In genomic region chr14:74293621-74294020, GRCh38 we compare ENCODE assay signal across 21 cellular contexts. TPM values are rescaled to one million over a fixed set of nuclear protein-coding genes. Genes with fewer than 3 reads are reported as not detected.
DNase-seq lines count a peak whose midpoint lies in the region; FAIRE-seq lines count a peak whose summit lies in the region.
"Had no signal": no experiment of that assay in that cellular context is flagged by ENCODE, and none has a peak within 500 bp of the region (broad histone marks: within the 10 kb centered on the region; RNA-seq: fewer than 3 reads in every experiment).

No MANE protein-coding gene starts in this region.

- no peaks in the 10 kb centered on the region for H3K27me3 Mint-ChIP-seq in activated T-cell treated with anti-CD3 and anti-CD28 coated beads, Interleukin-2, amount 50 U/mL, for 24 hours
- H3K27me3 Mint-ChIP-seq: CD4-positive, alpha-beta T cell; CD8-positive, alpha-beta memory T cell had no signal

- WGBS in small intestine, 3 donors: 90 to 98% (median 95%) methylated on average over 2 of the region's 2 CpGs

- no peaks in the 10 kb centered on the region for H3K27me3 ChIP-seq in small intestine (ENCODE audit: control insufficient read depth in 2 of 2, insufficient read depth in 2 of 2, low read length in 2 of 2)
- H3K27me3 ChIP-seq: BE2C; BLaER1 treated with 17β-estradiol and CSF1 and Interleukin-3, amounts not matched to agents 10 nM and 100 nM had no signal

- no peaks in the 10 kb centered on the region for H3K4me1 ChIP-seq in small intestine (ENCODE audit: control insufficient read depth in 2 of 2, insufficient read depth in 1 of 2, low read depth in 1 of 2, low read length in 1 of 2)
- H3K4me1 ChIP-seq: A549, BE2C, HAP-1 had no signal

- H3K9me3 ChIP-seq in small intestine (ENCODE audit: control insufficient read depth, low read depth): no peaks in the 10 kb centered on the region
- H3K9me3 ChIP-seq: A549; BE2C; BLaER1 treated with 17β-estradiol and CSF1 and Interleukin-3, amounts not matched to agents 10 nM and 100 nM; HAP-1 had no signal

- peak overlapping the region; percentile 13 for H3K27ac Mint-ChIP-seq in activated T-cell treated with anti-CD3 and anti-CD28 coated beads, Interleukin-2, amount 50 U/mL, for 24 hours
- H3K27ac Mint-ChIP-seq: CD14-positive monocyte; CD4-positive, alpha-beta T cell; HFFc6 had no signal

- H3K36me3 ChIP-seq in small intestine (ENCODE audit: control insufficient read depth in 2 of 2, insufficient read depth in 2 of 2, low read length in 2 of 2): peaks cover 8 to 11% of the 10 kb centered on the region in 2 donors

- no peak overlapping the region for H3K4me3 ChIP-seq in small intestine (ENCODE audit: low read depth in 1 of 2, low read length in 2 of 2)
- H3K4me3 ChIP-seq: A549; BLaER1 treated with 17β-estradiol and CSF1 and Interleukin-3, amounts not matched to agents 10 nM and 100 nM; HAP-1 had no signal

- no peak overlapping the region for H3K4me3 Mint-ChIP-seq in activated T-cell treated with anti-CD3 and anti-CD28 coated beads, Interleukin-2, amount 50 U/mL, for 24 hours
- H3K4me3 Mint-ChIP-seq: CD14-positive monocyte; CD4-positive, alpha-beta T cell; HFFc6 had no signal

- FAIRE-seq in small intestine (lab: Jason Lieb, UNC): no peak
- FAIRE-seq: A549, D721Med, G401.6, H54 had no signal

- H3K4me1 Mint-ChIP-seq in activated T-cell treated with anti-CD3 and anti-CD28 coated beads, Interleukin-2, amount 50 U/mL, for 24 hours (ENCODE audit: low read depth): peaks cover 10% of the 10 kb centered on the region
- H3K4me1 Mint-ChIP-seq: CD14-positive monocyte had no signal

- peaks cover 96% of the 10 kb centered on the region for H3K36me3 Mint-ChIP-seq in activated T-cell treated with anti-CD3 and anti-CD28 coated beads, Interleukin-2, amount 50 U/mL, for 24 hours (ENCODE audit: low read depth)

- DNase-seq in activated T-cell treated with anti-CD3 and anti-CD28 coated beads, Interleukin-2, amount 50 U/mL, for 24 hours: no peak
- DNase-seq in activated T-cell treated with anti-CD3 and anti-CD28 coated beads for 4 hours: no peak
- DNase-seq in ELF-1 (ENCODE audit: low read depth, low spot score): peak; percentile 49
- DNase-seq in islet precursor cell: peak; percentile 90
- peak; percentile 6 for DNase-seq in small intestine
- no peak for DNase-seq in SHP77 (lab: John Stamatoyannopoulos, UW)
- no peak for DNase-seq in substantia nigra (lab: John Stamatoyannopoulos, UW)
- DNase-seq: CD4-positive, alpha-beta T cell; CD8-positive, alpha-beta memory T cell; DMS 273 treated with DMSO at 0.1 percent for 48 hours; DMS79; GOT3 had no signal

- H3K27ac ChIP-seq in small intestine (ENCODE audit: low read depth in 1 of 2, low read length in 1 of 2) (no peak overlapping the region), substantia nigra (ENCODE audit: low read depth, low read length, poor library complexity, severe bottlenecking) (no peak overlapping the region)
- H3K27ac ChIP-seq: A549; BLaER1 treated with 17β-estradiol and CSF1 and Interleukin-3, amounts not matched to agents 10 nM and 100 nM had no signal

- H3K9me3 Mint-ChIP-seq in activated T-cell treated with anti-CD3 and anti-CD28 coated beads, Interleukin-2, amount 50 U/mL, for 24 hours: no peaks in the 10 kb centered on the region
- H3K9me3 Mint-ChIP-seq: CD14-positive monocyte; CD4-positive, alpha-beta T cell; CD8-positive, alpha-beta memory T cell; HFFc6 had no signal

RNA-seq across cellular contexts. Expression of gene ABCD4, which starts 9.1 kb away (rescaled TPM):
- polyA plus RNA-seq in small intestine: 10 to 100 TPM; 31.1 to 58.8 (median 44.5) TPM

RNA-seq across cellular contexts. Expression of gene VSX2, which starts 54.4 kb away (rescaled TPM):
- not detected for polyA plus RNA-seq in small intestine
- polyA plus RNA-seq: A549; CD14-positive monocyte; CD8-positive, alpha-beta memory T cell had no signal

RNA-seq across cellular contexts. Expression of gene VRTN, which starts 54.6 kb away (rescaled TPM):
- polyA plus RNA-seq in small intestine: under 1 TPM in 1 of 3 donors, not detected in 2; 0.85 TPM
- polyA plus RNA-seq: A549; CD14-positive monocyte; CD8-positive, alpha-beta memory T cell had no signal

Comparison
In these comparisons a context has a peak if more than half of its experiments do, and no peak if none do; other contexts are left out.
1. DNase-seq: peak in ELF-1 (single experiment), islet precursor cell (single experiment) and small intestine (single experiment); none in activated T-cell treated with anti-CD3 and anti-CD28 coated beads, Interleukin-2, amount 50 U/mL, for 24 hours (single experiment), activated T-cell treated with anti-CD3 and anti-CD28 coated beads for 4 hours (single experiment), SHP77 (0 of 2) and substantia nigra (0 of 49).